ENCODE assay signal across 1 cellular context in the genomic region with DNA sequence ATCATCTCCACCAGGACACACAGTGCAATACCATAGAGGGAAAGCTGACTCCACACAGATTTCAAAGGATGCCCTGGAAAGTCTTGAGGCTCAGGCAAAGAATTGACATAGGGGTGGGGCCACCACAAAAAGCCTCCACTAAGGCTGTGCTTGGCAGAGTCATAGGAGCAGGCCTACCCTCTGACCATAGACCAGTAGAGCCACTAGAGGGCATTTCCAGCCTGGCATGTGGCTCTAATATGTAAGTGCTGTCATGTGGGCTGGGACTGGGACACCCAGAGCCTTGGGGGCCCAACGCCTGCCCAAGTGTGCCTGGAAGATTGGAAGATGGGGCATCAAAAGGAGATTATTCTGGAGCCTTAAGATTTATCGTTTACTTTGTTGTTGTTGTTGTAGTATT.
TF ChIP-seq lines count a peak whose summit lies in the region.

No MANE protein-coding gene starts in this region.

TF ChIP-seq in SK-N-SH treated with all-trans-retinoic acid at 6 μM for 48 hours, 23 proteins besides CTCF, POLR2A, EP300 and RAD21 (continued from another document):
- TF ChIP-seq, protein P1, sequence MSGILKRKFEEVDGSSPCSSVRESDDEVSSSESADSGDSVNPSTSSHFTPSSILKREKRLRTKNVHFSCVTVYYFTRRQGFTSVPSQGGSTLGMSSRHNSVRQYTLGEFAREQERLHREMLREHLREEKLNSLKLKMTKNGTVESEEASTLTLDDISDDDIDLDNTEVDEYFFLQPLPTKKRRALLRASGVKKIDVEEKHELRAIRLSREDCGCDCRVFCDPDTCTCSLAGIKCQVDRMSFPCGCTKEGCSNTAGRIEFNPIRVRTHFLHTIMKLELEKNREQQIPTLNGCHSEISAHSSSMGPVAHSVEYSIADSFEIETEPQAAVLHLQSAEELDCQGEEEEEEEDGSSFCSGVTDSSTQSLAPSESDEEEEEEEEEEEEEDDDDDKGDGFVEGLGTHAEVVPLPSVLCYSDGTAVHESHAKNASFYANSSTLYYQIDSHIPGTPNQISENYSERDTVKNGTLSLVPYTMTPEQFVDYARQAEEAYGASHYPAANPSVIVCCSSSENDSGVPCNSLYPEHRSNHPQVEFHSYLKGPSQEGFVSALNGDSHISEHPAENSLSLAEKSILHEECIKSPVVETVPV (CRISPR knock-in tag; IDR thresholded peaks at IDR 0.05): no peak
- TF ChIP-seq, protein P2, sequence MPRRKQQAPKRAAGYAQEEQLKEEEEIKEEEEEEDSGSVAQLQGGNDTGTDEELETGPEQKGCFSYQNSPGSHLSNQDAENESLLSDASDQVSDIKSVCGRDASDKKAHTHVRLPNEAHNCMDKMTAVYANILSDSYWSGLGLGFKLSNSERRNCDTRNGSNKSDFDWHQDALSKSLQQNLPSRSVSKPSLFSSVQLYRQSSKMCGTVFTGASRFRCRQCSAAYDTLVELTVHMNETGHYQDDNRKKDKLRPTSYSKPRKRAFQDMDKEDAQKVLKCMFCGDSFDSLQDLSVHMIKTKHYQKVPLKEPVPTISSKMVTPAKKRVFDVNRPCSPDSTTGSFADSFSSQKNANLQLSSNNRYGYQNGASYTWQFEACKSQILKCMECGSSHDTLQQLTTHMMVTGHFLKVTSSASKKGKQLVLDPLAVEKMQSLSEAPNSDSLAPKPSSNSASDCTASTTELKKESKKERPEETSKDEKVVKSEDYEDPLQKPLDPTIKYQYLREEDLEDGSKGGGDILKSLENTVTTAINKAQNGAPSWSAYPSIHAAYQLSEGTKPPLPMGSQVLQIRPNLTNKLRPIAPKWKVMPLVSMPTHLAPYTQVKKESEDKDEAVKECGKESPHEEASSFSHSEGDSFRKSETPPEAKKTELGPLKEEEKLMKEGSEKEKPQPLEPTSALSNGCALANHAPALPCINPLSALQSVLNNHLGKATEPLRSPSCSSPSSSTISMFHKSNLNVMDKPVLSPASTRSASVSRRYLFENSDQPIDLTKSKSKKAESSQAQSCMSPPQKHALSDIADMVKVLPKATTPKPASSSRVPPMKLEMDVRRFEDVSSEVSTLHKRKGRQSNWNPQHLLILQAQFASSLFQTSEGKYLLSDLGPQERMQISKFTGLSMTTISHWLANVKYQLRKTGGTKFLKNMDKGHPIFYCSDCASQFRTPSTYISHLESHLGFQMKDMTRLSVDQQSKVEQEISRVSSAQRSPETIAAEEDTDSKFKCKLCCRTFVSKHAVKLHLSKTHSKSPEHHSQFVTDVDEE (CRISPR knock-in tag; IDR thresholded peaks at IDR 0.05): no peak
- TF ChIP-seq ZNF8 (CRISPR knock-in tag; IDR thresholded peaks at IDR 0.05) (no peak), BACH2 (CRISPR knock-in tag; IDR thresholded peaks at IDR 0.05; ENCODE audit: borderline replicate concordance) (no peak)
